8 cellular contexts compared by ENCODE assay signal in the genomic region with DNA sequence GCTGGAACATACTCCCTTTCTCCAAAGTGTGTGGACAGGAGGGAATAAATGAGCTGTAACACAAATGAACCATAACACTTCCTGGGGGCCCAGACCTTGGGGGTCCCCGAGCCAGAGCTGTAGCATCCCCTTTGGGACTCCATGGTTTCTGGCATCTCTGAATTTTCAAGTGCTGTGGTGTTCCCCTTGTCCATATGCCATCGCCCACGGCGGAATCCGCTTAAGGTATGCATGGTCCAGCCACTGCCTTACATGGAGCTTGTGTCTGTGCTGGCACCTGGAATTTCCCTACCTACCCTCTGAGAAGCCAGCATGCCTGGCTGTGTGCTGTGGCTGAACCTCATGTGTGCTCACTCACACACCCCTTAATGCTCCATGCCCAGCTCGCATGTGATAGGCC.
"Had no signal": no experiment of that assay in that cellular context is flagged by ENCODE, and none has a peak within 500 bp of the region (broad histone marks: within the 10 kb centered on the region; RNA-seq: fewer than 3 reads in every experiment).

No MANE protein-coding gene starts in this region.

- H3K4me1 Mint-ChIP-seq: H9 had no signal

- H3K27me3 Mint-ChIP-seq: IgD-negative memory B cell had no signal

- DNase-seq: GM23248, GOT3, H9, HCEC 1CT, KBM-7 had no signal

- H3K36me3 Mint-ChIP-seq: IgD-negative memory B cell had no signal

- H3K27ac Mint-ChIP-seq: H9, IgD-negative memory B cell had no signal

- H3K4me3 ChIP-seq: GM23248 had no signal

- H3K9ac ChIP-seq: GM23248 had no signal

- H2AFZ ChIP-seq: GM23248 had no signal

- H3K27ac ChIP-seq: GM23248, HL-60 had no signal

- H3K4me3 Mint-ChIP-seq: H9, IgD-negative memory B cell had no signal

- ATAC-seq: HepG2 had no signal
